Comparison of ENCODE assay signal across 16 cellular contexts in the genomic region with DNA sequence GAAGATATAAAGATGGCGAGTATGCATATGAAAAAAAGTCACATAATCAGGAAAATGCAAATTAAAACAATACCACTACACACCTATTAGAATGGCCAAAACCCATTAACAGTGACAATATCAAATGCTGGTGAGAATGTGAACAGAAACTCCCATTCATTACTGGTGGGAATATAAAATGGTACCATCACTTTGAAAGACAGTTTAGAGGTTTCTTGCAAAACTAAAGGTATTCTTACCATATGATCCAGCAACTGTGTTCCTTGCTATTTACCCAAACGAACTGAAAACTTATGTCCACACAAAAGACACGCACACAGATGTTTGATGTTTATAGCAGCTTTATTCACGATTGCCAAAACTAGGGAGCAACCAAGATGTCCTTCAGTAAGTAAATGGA. TPM values are rescaled to one million over a fixed set of nuclear protein-coding genes. Genes with fewer than 3 reads are reported as not detected.
DNase-seq lines count a peak whose midpoint lies in the region; ATAC-seq and TF ChIP-seq lines count a peak whose summit lies in the region.
"Had no signal": no experiment of that assay in that cellular context is flagged by ENCODE, and none has a peak within 500 bp of the region (broad histone marks: within the 10 kb centered on the region; RNA-seq: fewer than 3 reads in every experiment).

No MANE protein-coding gene starts in this region.

- no peak overlapping the region for H3K9ac ChIP-seq in GM23248
- H3K9ac ChIP-seq: BLaER1 had no signal

- peaks cover 67% of the 10 kb centered on the region for H3F3A ChIP-seq in GM23248 (ENCODE audit: insufficient read depth)

- H3K4me1 Mint-ChIP-seq in activated naive CD8-positive, alpha-beta T cell treated with anti-CD3 and anti-CD28 coated beads, Interleukin-2, amount 50 U/mL, for 24 hours = peaks cover 81% of the 10 kb centered on the region
- peaks cover 85 to 87% of the 10 kb centered on the region in 2 donors for H3K4me1 Mint-ChIP-seq in natural killer cell

- no peak for TF ChIP-seq CTCF in natural killer cell (IDR thresholded peaks at IDR 0.05)

- in situ Hi-C loops in GM23248 (cut with MboI) (no loop called here), ACHN (cut with HindIII; ENCODE audit: low pct_ligation_motif_present, low pct_unique_long_range_greater_than_20kb, low sequenced_read_pairs) (no loop called here)

- no peaks in the 10 kb centered on the region for H3K9me2 ChIP-seq in GM23248 (ENCODE audit: insufficient read depth)

- H3K27ac ChIP-seq in ACC112 (ENCODE audit: low read depth, low read length) (peak overlapping the region; percentile 97), GM23248 (0 out of 2 replicates have a peak overlapping the region, but pooled peaks have one; percentile 2)
- H3K27ac ChIP-seq: BLaER1, foreskin keratinocyte had no signal

- H3K4me3 ChIP-seq in ACC112 (ENCODE audit: low read depth, low read length) = no peak overlapping the region
- no peak overlapping the region for H3K4me3 ChIP-seq in GM23248
- H3K4me3 ChIP-seq: BLaER1, lung had no signal

- H3K36me3 ChIP-seq in ACC112 (ENCODE audit: insufficient read depth, low read length) = peaks cover 5% of the 10 kb centered on the region; the same call in 1 of the 2 replicates
- no peaks in the 10 kb centered on the region; the same call in 1 of the 2 replicates for H3K36me3 ChIP-seq in GM23248 (ENCODE audit: low read depth)

- H3K79me2 ChIP-seq in ACC112 (ENCODE audit: control insufficient read depth, insufficient read depth, low read length, unreplicated experiment) (peaks cover 99% of the 10 kb centered on the region), GM23248 (ENCODE audit: insufficient read depth) (peaks cover 100% of the 10 kb centered on the region)

- peaks cover 50% of the 10 kb centered on the region for H3K4me1 ChIP-seq in ACC112 (ENCODE audit: control insufficient read depth, insufficient read depth, low read length, unreplicated experiment)
- H3K4me1 ChIP-seq in GM23248 (ENCODE audit: insufficient read depth) = peaks cover 60% of the 10 kb centered on the region

- no peaks in the 10 kb centered on the region for H3K27me3 Mint-ChIP-seq in activated naive CD8-positive, alpha-beta T cell treated with anti-CD3 and anti-CD28 coated beads, Interleukin-2, amount 50 U/mL, for 24 hours
- no peaks in the 10 kb centered on the region for H3K27me3 Mint-ChIP-seq in natural killer cell (ENCODE audit: low read depth in 2 of 2)

- no peaks in the 10 kb centered on the region for H3K9me3 ChIP-seq in GM23248 (ENCODE audit: low read depth)

- peak overlapping the region; percentile 86 for H3K27ac Mint-ChIP-seq in activated naive CD8-positive, alpha-beta T cell treated with anti-CD3 and anti-CD28 coated beads, Interleukin-2, amount 50 U/mL, for 24 hours
- H3K27ac Mint-ChIP-seq in natural killer cell = peak overlapping the region; percentile 97 to 100

- H3K9me3 Mint-ChIP-seq in activated naive CD8-positive, alpha-beta T cell treated with anti-CD3 and anti-CD28 coated beads, Interleukin-2, amount 50 U/mL, for 24 hours = peaks cover 8% of the 10 kb centered on the region
- H3K9me3 Mint-ChIP-seq in natural killer cell = no peaks in the 10 kb centered on the region

- H3K4me3 Mint-ChIP-seq in activated naive CD8-positive, alpha-beta T cell treated with anti-CD3 and anti-CD28 coated beads, Interleukin-2, amount 50 U/mL, for 24 hours = peak overlapping the region; percentile 100
- peak overlapping the region; percentile 91 for H3K4me3 Mint-ChIP-seq in natural killer cell

- H3K36me3 Mint-ChIP-seq in activated naive CD8-positive, alpha-beta T cell treated with anti-CD3 and anti-CD28 coated beads, Interleukin-2, amount 50 U/mL, for 24 hours (ENCODE audit: low read depth) = peaks cover 22% of the 10 kb centered on the region
- H3K36me3 Mint-ChIP-seq in natural killer cell = no peaks in the 10 kb centered on the region

- intact Hi-C loops in natural killer cell (cut with micrococcal nuclease) = loop anchor here (5.0 kb wide), 1 partner anchor 309 kb away; no protein-coding TSS in a partner anchor

- ATAC-seq in activated naive CD8-positive, alpha-beta T cell treated with anti-CD3 and anti-CD28 coated beads, Interleukin-2, amount 50 U/mL, for 24 hours = no peak
- ATAC-seq in natural killer cell = no peak
- ATAC-seq: foreskin keratinocyte, HepG2 had no signal

- WGBS in GM23248 (ENCODE audit: low coverage in 1 of 2, low lambda C conversion rate in 2 of 2, missing lambda C conversion rate in 2 of 2), 2 experiments = 76% methylated on average over 4 of the region's 4 CpGs

- H3K27me3 ChIP-seq in ACC112 (ENCODE audit: insufficient read depth, low read length) (no peaks in the 10 kb centered on the region), GM23248 (replicated peaks; ENCODE audit: insufficient read depth) (no peaks in the 10 kb centered on the region)
- H3K27me3 ChIP-seq: BLaER1, foreskin keratinocyte had no signal

- no peak overlapping the region for H3K4me2 ChIP-seq in GM23248 (ENCODE audit: unreplicated experiment)
- H3K4me2 ChIP-seq: BLaER1 had no signal

- no peak overlapping the region for H2AFZ ChIP-seq in ACC112 (ENCODE audit: low read length, unreplicated experiment)
- H2AFZ ChIP-seq in GM23248 = no peak overlapping the region

- H4K20me1 ChIP-seq in GM23248 (ENCODE audit: insufficient read depth) = peaks cover 62% of the 10 kb centered on the region; the same call in 1 of the 2 replicates

- DNase-seq in GM23248 = no peak
- no peak for DNase-seq in activated naive CD8-positive, alpha-beta T cell treated with anti-CD3 and anti-CD28 coated beads, Interleukin-2, amount 50 U/mL, for 24 hours
- DNase-seq in natural killer cell = no peak
- DNase-seq in ACHN = no peak
- no peak for DNase-seq in islet precursor cell
- no peak for DNase-seq in SHP77 (lab: John Stamatoyannopoulos, UW)
- DNase-seq in MV-4-11 (lab: John Stamatoyannopoulos, UW) = no peak
- DNase-seq: foreskin keratinocyte; NCI-H1048; NCI-H2171 treated with DMSO at 0.1 percent for 48 hours; retina; stimulated activated CD4-positive, alpha-beta T cell treated with anti-CD3 and anti-CD28 coated beads, Interleukin-1b, Interleukin-23, amount 100 ng/mL, for 48 hours had no signal

RNA-seq across cellular contexts. Expression of a gene that starts 7.4 kb away (rescaled TPM):
- 277 and 310 TPM in 2 replicates for total RNA-seq in GM23248 (2014; rRNA removed; shearing (Covaris generic))
- polyA plus RNA-seq in GM23248 (2016; fragmentation: Nextera tagmentation; extraction: Ambion mirVana) = 69.7 and 73.2 TPM in 2 replicates
- 100 to 1,000 TPM; 262 to 291 (median 285) TPM for total RNA-seq in natural killer cell
